8 cellular contexts compared by ENCODE assay signal in genomic region chr19:55259540-55260210, GRCh38. TPM values are rescaled to one million over a fixed set of nuclear protein-coding genes. Genes with fewer than 3 reads are reported as not detected.
DNase-seq lines count a peak whose midpoint lies in the region; ATAC-seq, FAIRE-seq and TF ChIP-seq lines count a peak whose summit lies in the region.

No MANE protein-coding gene starts in this region.

- no peak for FAIRE-seq in small intestine (lab: Jason Lieb, UNC)

- H3K27ac ChIP-seq in HUES48 (ENCODE audit: low read depth, low read length) (peak overlapping the region; percentile 94), small intestine (ENCODE audit: low read depth in 1 of 2, low read length in 1 of 2) (peak overlapping the region; percentile 89 to 97)

- H3K36me3 ChIP-seq in HUES48 (ENCODE audit: control insufficient read depth, insufficient read depth, low read length) = 0 out of 2 replicates have a peak, but pooled peaks cover 4% of the 10 kb centered on the region
- H3K36me3 ChIP-seq in small intestine (ENCODE audit: control insufficient read depth in 2 of 2, insufficient read depth in 2 of 2, low read length in 2 of 2) = no peaks in the 10 kb centered on the region

- peaks cover 12% of the 10 kb centered on the region for H3K4me1 ChIP-seq in HUES48 (ENCODE audit: control insufficient read depth, insufficient read depth, low read length)
- peaks cover 3 to 12% of the 10 kb centered on the region in 2 donors for H3K4me1 ChIP-seq in small intestine (ENCODE audit: control insufficient read depth in 2 of 2, insufficient read depth in 1 of 2, low read depth in 1 of 2, low read length in 1 of 2)

- H3K9me3 ChIP-seq in HUES48 (ENCODE audit: control insufficient read depth, insufficient read depth, low read length) (no peaks in the 10 kb centered on the region), small intestine (ENCODE audit: control insufficient read depth, low read depth) (no peaks in the 10 kb centered on the region)

- H3K27ac Mint-ChIP-seq in WTC11 (peak overlapping the region; percentile 96), glutamatergic neuron (ENCODE audit: unreplicated experiment) (peak overlapping the region; percentile 98)

- WGBS in small intestine, 3 donors = 42 to 44% (median 42%) methylated on average over 29 of the region's 29 CpGs

- H3K27me3 ChIP-seq in HUES48 (ENCODE audit: control insufficient read depth, insufficient read depth, low read length) (no peaks in the 10 kb centered on the region), small intestine (ENCODE audit: control insufficient read depth in 2 of 2, insufficient read depth in 2 of 2, low read length in 2 of 2) (no peaks in the 10 kb centered on the region)

- H3K36me3 Mint-ChIP-seq in WTC11 (peaks cover 3% of the 10 kb centered on the region), glutamatergic neuron (ENCODE audit: unreplicated experiment) (peaks cover 3% of the 10 kb centered on the region)

- DNase-seq in WTC11 (ENCODE audit: low spot score) = no peak
- DNase-seq in glutamatergic neuron = no peak
- DNase-seq in small intestine = no peak
- no peak for DNase-seq in NCI-H1436 (lab: John Stamatoyannopoulos, UW)
- no peak for DNase-seq in iPS-NIHi7 (ENCODE audit: extremely low spot score)
- DNase-seq in NOMO-1 (lab: John Stamatoyannopoulos, UW; ENCODE audit: unreplicated experiment in 2 of 2) = no peak
- DNase-seq in NCI-H524 treated with DMSO at 0.1 percent for 48 hours (lab: John Stamatoyannopoulos, UW) = no peak

- no peak for ATAC-seq in WTC11

- H3K27me3 Mint-ChIP-seq in WTC11 (ENCODE audit: low read depth) = no peaks in the 10 kb centered on the region
- peaks cover 8% of the 10 kb centered on the region for H3K27me3 Mint-ChIP-seq in glutamatergic neuron (ENCODE audit: unreplicated experiment)

- H3K9ac ChIP-seq in HUES48 (ENCODE audit: low read depth, low read length) = peak overlapping the region; percentile 73

- peak overlapping the region; percentile 87 for H3K4me3 Mint-ChIP-seq in WTC11
- peak overlapping the region; percentile 91 for H3K4me3 Mint-ChIP-seq in glutamatergic neuron (ENCODE audit: unreplicated experiment)

- POLR2A ChIA-PET in WTC11 (lab: Charles Lee) = interaction anchor here (0.6 to 1.8 kb wide), 8 partner anchors 20 to 1663 kb away, joined by 3 to 15 read pairs (median 4); partner anchors contain the start of genes BRSK1 and HSPBP1

- CTCF ChIA-PET in WTC11 (lab: Charles Lee) = interaction anchor here (0.7 to 3.0 kb wide), 14 partner anchors 8 to 394 kb away, joined by 3 to 14 read pairs (median 5); partner anchors contain the start of genes DNAAF3 and HSPBP1

- peak overlapping the region; percentile 95 for H3K4me3 ChIP-seq in HUES48 (ENCODE audit: low read depth, low read length)
- H3K4me3 ChIP-seq in small intestine (ENCODE audit: low read depth in 1 of 2, low read length in 2 of 2) = peak overlapping the region; percentile 40 to 61

- TF ChIP-seq CTCF in WTC11 (IDR thresholded peaks at IDR 0.05) = no peak
- no peak for TF ChIP-seq CTCF in glutamatergic neuron (IDR thresholded peaks at IDR 0.05; ENCODE audit: partially characterized antibody, unreplicated experiment)

- peaks cover 41% of the 10 kb centered on the region for H3K4me1 Mint-ChIP-seq in WTC11
- peaks cover 21% of the 10 kb centered on the region for H3K4me1 Mint-ChIP-seq in glutamatergic neuron (ENCODE audit: low read depth, unreplicated experiment)

- H3K9me3 Mint-ChIP-seq in WTC11 = peaks cover 3% of the 10 kb centered on the region; the same call in 1 of the 2 replicates
- peaks cover 15% of the 10 kb centered on the region for H3K9me3 Mint-ChIP-seq in glutamatergic neuron (ENCODE audit: unreplicated experiment)

TF ChIP-seq in WTC11, 78 proteins besides CTCF, POLR2A, EP300 and RAD21:
- TF ChIP-seq ATF2 (CRISPR knock-in tag; IDR thresholded peaks at IDR 0.05; ENCODE audit: borderline replicate concordance, low read depth) (no peak), GTF2I (CRISPR knock-in tag; conservative IDR thresholded peaks at IDR 0.05) (0 out of 2 replicates have a peak, but pooled peaks have one; percentile 37)

RNA-seq across cellular contexts. Expression of gene PPP6R1, which starts 0.9 kb away (rescaled TPM):
- total RNA-seq in WTC11 (2021) (78.4 to 91.8 TPM (median 83.2 TPM) in 3 replicates), glutamatergic neuron (ENCODE audit: unreplicated experiment) (82.3 TPM)
- 10 to 100 TPM; 43.4 to 51.1 (median 46.7) TPM for polyA plus RNA-seq in small intestine

RNA-seq across cellular contexts. Expression of gene HSPBP1, which starts 20.2 kb away (rescaled TPM):
- total RNA-seq in WTC11 (2021) (57.1 to 65.2 TPM (median 60.9 TPM) in 3 replicates), glutamatergic neuron (ENCODE audit: unreplicated experiment) (41.5 TPM)
- polyA plus RNA-seq in small intestine = 10 to 100 TPM; 25.9 to 61.9 (median 34.0) TPM

RNA-seq across cellular contexts. Expression of gene BRSK1, which starts 24.1 kb away (rescaled TPM):
- total RNA-seq in WTC11 (2021) (49.2 to 52.4 TPM (median 49.7 TPM) in 3 replicates), glutamatergic neuron (ENCODE audit: unreplicated experiment) (223 TPM)
- polyA plus RNA-seq in small intestine = 1 to 10 TPM in 2 of 3 donors, under 1 TPM in 1; 0.22 to 2.7 (median 2.7) TPM

RNA-seq across cellular contexts. Expression of gene TMEM86B, which starts 31.1 kb away (rescaled TPM):
- total RNA-seq in WTC11 (2021) = 3.5 to 4.2 TPM (median 4.1 TPM) in 3 replicates
- 7.6 TPM for total RNA-seq in glutamatergic neuron (ENCODE audit: unreplicated experiment)
- polyA plus RNA-seq in small intestine = 100 to 1,000 TPM in 1 of 3 donors, 10 to 100 TPM in 2; 22.8 to 255 (median 76.7) TPM

RNA-seq across cellular contexts. Expression of gene PTPRH, which starts 50.4 kb away (rescaled TPM):
- 0.41 to 0.63 TPM (median 0.44 TPM) in 3 replicates for total RNA-seq in WTC11 (2021)
- total RNA-seq in glutamatergic neuron (ENCODE audit: unreplicated experiment) = 7.4 TPM
- 100 to 1,000 TPM in 2 of 3 donors, 10 to 100 TPM in 1; 65.7 to 158 (median 114) TPM for polyA plus RNA-seq in small intestine
